Comparison of ENCODE assay signal across 7 cellular contexts in the genomic region with DNA sequence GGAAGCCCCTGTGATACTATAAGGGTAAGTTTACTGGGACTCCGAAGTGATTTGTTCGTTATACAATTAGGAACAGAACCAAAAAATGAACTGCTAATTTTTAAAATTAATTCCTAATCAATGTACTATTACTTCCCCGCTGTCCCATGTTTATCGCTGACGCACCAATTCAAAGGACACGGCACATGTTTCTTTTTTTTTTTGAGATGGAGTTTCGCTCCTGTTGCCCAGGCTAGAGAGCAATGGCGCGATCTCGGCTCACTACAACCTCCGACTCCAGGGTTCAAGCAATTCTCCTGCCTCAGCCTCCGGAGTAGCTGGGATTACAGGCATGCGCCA. TPM values are rescaled to one million over a fixed set of nuclear protein-coding genes. Genes with fewer than 3 reads are reported as not detected.
DNase-seq lines count a peak whose midpoint lies in the region; ATAC-seq and TF ChIP-seq lines count a peak whose summit lies in the region.

No MANE protein-coding gene starts in this region.

- TF ChIP-seq CTCF in stomach (IDR thresholded peaks at IDR 0.05): no peak

- TF ChIP-seq EP300 in stomach (IDR thresholded peaks at IDR 0.05): no peak

- H3K9ac ChIP-seq in HUES64 (ENCODE audit: low read depth, low read length): no peak overlapping the region

- H3K9me3 Mint-ChIP-seq in activated naive CD8-positive, alpha-beta T cell (ENCODE audit: low read depth): peaks cover 5% of the 10 kb centered on the region
- H3K9me3 Mint-ChIP-seq in immature natural killer cell: peaks cover 0 to 13% (median 6%) of the 10 kb centered on the region in 6 donors

- peak overlapping the region; percentile 100; the same call in 1 of the 2 replicates for H3K27ac ChIP-seq in HUES64 (ENCODE audit: low read depth, low read length)
- peak overlapping the region; percentile 97 to 100 (median 100) for H3K27ac ChIP-seq in stomach

- H3K36me3 Mint-ChIP-seq in activated naive CD8-positive, alpha-beta T cell: peaks cover 3% of the 10 kb centered on the region
- peaks cover 0 to 8% (median 0%) of the 10 kb centered on the region in 3 donors for H3K36me3 Mint-ChIP-seq in immature natural killer cell

- peak overlapping the region; percentile 99 for H3K27ac Mint-ChIP-seq in activated naive CD8-positive, alpha-beta T cell
- peak overlapping the region; percentile 96 to 100 (median 98) for H3K27ac Mint-ChIP-seq in immature natural killer cell

- intact Hi-C loops in stomach (cut with DNase I; ENCODE audit: low total_unique reads): no loop called here

- peaks cover 5% of the 10 kb centered on the region; the same call in 1 of the 2 replicates for H3K9me3 ChIP-seq in HUES64 (ENCODE audit: insufficient read depth, low read depth, low read length)
- no peaks in the 10 kb centered on the region for H3K9me3 ChIP-seq in stomach

- H3K4me3 ChIP-seq in HUES64 (ENCODE audit: low read length) (peak overlapping the region; percentile 93), stomach (peak overlapping the region; percentile 57 to 95 (median 72))

- CTCF ChIA-PET in HEK293T (lab: Yijun Ruan, JAX): interaction anchor here (0.9 to 1.4 kb wide), 4 partner anchors 9 to 20 kb away, joined by 4 to 6 read pairs (median 4); a partner anchor contains a TSS

- H3K4me3 Mint-ChIP-seq in activated naive CD8-positive, alpha-beta T cell: peak overlapping the region; percentile 96
- H3K4me3 Mint-ChIP-seq in immature natural killer cell: peak overlapping the region; percentile 90 to 99 (median 97)

- TF ChIP-seq POLR2A in stomach (IDR thresholded peaks at IDR 0.05): no peak

- POLR2A ChIA-PET in HEK293T (lab: Yijun Ruan, JAX): interaction anchor here (0.6 to 2.4 kb wide), 12 partner anchors 10 to 206 kb away, joined by 3 to 15 read pairs (median 4); a partner anchor contains a TSS

- no peaks in the 10 kb centered on the region for H3K36me3 ChIP-seq in HUES64 (ENCODE audit: insufficient read depth, low read length)
- H3K36me3 ChIP-seq in stomach: no peaks in the 10 kb centered on the region

- DNase-seq in immature natural killer cell (no peak), stomach (no peak), HEK293T (ENCODE audit: extremely low spot score) (no peak)

- H3K4me1 Mint-ChIP-seq in activated naive CD8-positive, alpha-beta T cell (ENCODE audit: low read depth): peaks cover 31% of the 10 kb centered on the region
- H3K4me1 Mint-ChIP-seq in immature natural killer cell: peaks cover 33 to 41% of the 10 kb centered on the region in 2 donors

- H3K27me3 ChIP-seq in HUES64 (ENCODE audit: insufficient read depth, low read length): no peaks in the 10 kb centered on the region
- H3K27me3 ChIP-seq in stomach: no peaks in the 10 kb centered on the region

- no peaks in the 10 kb centered on the region for H3K4me1 ChIP-seq in HUES64 (ENCODE audit: insufficient read depth, low read length)
- H3K4me1 ChIP-seq in stomach: peaks cover 8 to 22% (median 14%) of the 10 kb centered on the region in 4 donors

- ATAC-seq in GM21526 (IDR thresholded peaks at IDR 0.05; ENCODE audit: low FRiP score, unreplicated experiment) (no peak), HG03097 (IDR thresholded peaks at IDR 0.05; ENCODE audit: low FRiP score, unreplicated experiment) (no peak)

- 92% methylated on average over 13 of the region's 13 CpGs for WGBS in HUES64
- WGBS in stomach, 5 donors: 77 to 85% (median 81%) methylated on average over 13 of the region's 13 CpGs

- H3K27me3 Mint-ChIP-seq in activated naive CD8-positive, alpha-beta T cell: no peaks in the 10 kb centered on the region
- H3K27me3 Mint-ChIP-seq in immature natural killer cell (ENCODE audit: low read depth in 3 of 3): peaks cover 19 to 31% (median 20%) of the 10 kb centered on the region in 3 donors

TF ChIP-seq in HEK293T, 16 proteins besides CTCF, POLR2A, EP300 and RAD21:
- TF ChIP-seq L3MBTL2 (conservative IDR thresholded peaks at IDR 0.05): no peak
- TF ChIP-seq, protein P1, sequence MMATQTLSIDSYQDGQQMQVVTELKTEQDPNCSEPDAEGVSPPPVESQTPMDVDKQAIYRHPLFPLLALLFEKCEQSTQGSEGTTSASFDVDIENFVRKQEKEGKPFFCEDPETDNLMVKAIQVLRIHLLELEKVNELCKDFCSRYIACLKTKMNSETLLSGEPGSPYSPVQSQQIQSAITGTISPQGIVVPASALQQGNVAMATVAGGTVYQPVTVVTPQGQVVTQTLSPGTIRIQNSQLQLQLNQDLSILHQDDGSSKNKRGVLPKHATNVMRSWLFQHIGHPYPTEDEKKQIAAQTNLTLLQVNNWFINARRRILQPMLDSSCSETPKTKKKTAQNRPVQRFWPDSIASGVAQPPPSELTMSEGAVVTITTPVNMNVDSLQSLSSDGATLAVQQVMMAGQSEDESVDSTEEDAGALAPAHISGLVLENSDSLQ (IDR thresholded peaks at IDR 0.05): no peak
- no peak for TF ChIP-seq CTBP1 (IDR thresholded peaks at IDR 0.05; ENCODE audit: borderline replicate concordance)
- TF ChIP-seq BHLHE40 (IDR thresholded peaks at IDR 0.05; ENCODE audit: borderline replicate concordance): no peak
- no peak for TF ChIP-seq ARNT (IDR thresholded peaks at IDR 0.05)
- no peak for TF ChIP-seq NFRKB (IDR thresholded peaks at IDR 0.05)
- TF ChIP-seq ELF4 (IDR thresholded peaks at IDR 0.05): no peak
- no peak for TF ChIP-seq SUZ12 (IDR thresholded peaks at IDR 0.05)
- TF ChIP-seq HDGF (IDR thresholded peaks at IDR 0.05; ENCODE audit: borderline replicate concordance): no peak
- TF ChIP-seq LEF1 (IDR thresholded peaks at IDR 0.05; ENCODE audit: borderline replicate concordance): no peak
- no peak for TF ChIP-seq FOXK2 (IDR thresholded peaks at IDR 0.05)
- TF ChIP-seq FOXM1 (IDR thresholded peaks at IDR 0.05; ENCODE audit: borderline replicate concordance): no peak
- no peak for TF ChIP-seq TARDBP (IDR thresholded peaks at IDR 0.05)
- TF ChIP-seq FOXA1 (IDR thresholded peaks at IDR 0.05): no peak
- no peak for TF ChIP-seq SP1 (IDR thresholded peaks at IDR 0.05)
- no peak for TF ChIP-seq ZNF384 (IDR thresholded peaks at IDR 0.05)

RNA-seq across cellular contexts. Expression of a gene that starts 1.5 kb away (rescaled TPM):
- polyA plus RNA-seq in HUES64 (2013, experiment 1 of 2): 22.6 TPM
- 28.1 TPM for polyA plus RNA-seq in HUES64 (2013, experiment 2 of 2)
- polyA plus RNA-seq in immature natural killer cell (10 to 100 TPM; 35.9 to 59.9 (median 37.2) TPM), stomach (10 to 100 TPM; 21.5 to 42.6 (median 23.5) TPM)
- total RNA-seq in stomach: 10 to 100 TPM in 3 of 5 donors, 1 to 10 TPM in 1, not detected in 1; 6.2 to 13.6 (median 11.0) TPM

RNA-seq across cellular contexts. Expression of a gene that starts 20.0 kb away (rescaled TPM):
- 52.5 TPM for polyA plus RNA-seq in HUES64 (2013, experiment 1 of 2)
- polyA plus RNA-seq in HUES64 (2013, experiment 2 of 2): 48.9 TPM
- 10 to 100 TPM; 44.4 to 74.2 (median 46.3) TPM for polyA plus RNA-seq in immature natural killer cell
- total RNA-seq in stomach: 100 to 1,000 TPM in 2 of 5 donors, 10 to 100 TPM in 3; 42.4 to 133 (median 93.7) TPM
- 10 to 100 TPM; 20.5 to 40.2 (median 31.8) TPM for polyA plus RNA-seq in stomach
